ENCODE assay signal across 1 cellular context in the genomic region with DNA sequence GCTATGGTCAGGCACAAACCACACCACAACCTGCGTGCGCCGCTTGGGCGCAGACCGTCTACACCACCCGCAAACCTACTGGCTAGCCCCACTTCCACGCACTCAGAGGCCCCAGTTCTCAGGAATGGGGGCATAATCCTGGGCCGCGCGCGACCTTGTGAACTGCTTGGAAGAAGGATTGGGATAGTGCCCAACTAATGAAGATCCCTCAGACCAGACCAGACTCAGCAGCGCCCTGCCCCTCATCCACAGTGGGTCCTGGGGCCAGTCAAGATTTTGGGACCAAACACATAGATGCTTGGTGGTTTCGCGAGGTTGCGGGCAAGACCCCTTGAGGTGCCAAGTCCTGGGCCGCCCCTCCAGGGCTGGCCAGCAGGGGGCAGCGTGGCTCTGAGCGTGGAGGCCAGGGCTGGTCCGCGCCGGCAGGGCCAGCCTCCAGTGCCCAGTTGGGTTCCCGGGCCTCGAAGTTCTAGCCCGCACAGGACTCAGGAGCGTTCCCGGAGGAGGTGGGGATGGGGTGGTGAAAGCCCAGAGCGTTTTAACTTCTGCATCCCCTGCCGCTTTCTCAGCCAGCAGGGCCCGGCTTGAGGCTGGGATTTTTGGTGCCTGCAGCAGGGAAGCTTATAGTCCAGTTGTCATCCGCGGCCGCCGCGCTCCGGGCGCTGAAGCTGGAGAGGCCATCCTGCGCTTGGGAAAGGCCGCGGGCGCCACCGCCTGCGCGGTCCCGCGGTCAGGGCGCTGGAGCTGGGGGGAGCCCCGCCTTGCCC.
TF ChIP-seq lines count a peak whose summit lies in the region.

No MANE protein-coding gene starts in this region.

TF ChIP-seq in HEK293T, 16 proteins besides CTCF, POLR2A, EP300 and RAD21 (continued from another document):
- TF ChIP-seq SUZ12 (IDR thresholded peaks at IDR 0.05): no peak
- TF ChIP-seq NFRKB (IDR thresholded peaks at IDR 0.05): no peak
- TF ChIP-seq LEF1 (IDR thresholded peaks at IDR 0.05; ENCODE audit: borderline replicate concordance): no peak
- no peak for TF ChIP-seq ELF4 (IDR thresholded peaks at IDR 0.05)
